9 cellular contexts compared by ENCODE assay signal in genomic region chr1:185439727-185440415, GRCh38.
DNase-seq lines count a peak whose midpoint lies in the region; ATAC-seq, FAIRE-seq and TF ChIP-seq lines count a peak whose summit lies in the region.
"Had no signal": no experiment of that assay in that cellular context is flagged by ENCODE, and none has a peak within 500 bp of the region (broad histone marks: within the 10 kb centered on the region; RNA-seq: fewer than 3 reads in every experiment).

No MANE protein-coding gene starts in this region.

- H3K27ac ChIP-seq in brain microvascular endothelial cell = no peak overlapping the region
- peak overlapping the region in 2 of 4 donors; percentile 31 to 34 for H3K27ac ChIP-seq in pancreas
- H3K27ac ChIP-seq: 22Rv1 had no signal

- no peak overlapping the region for H3K4me3 ChIP-seq in brain microvascular endothelial cell (ENCODE audit: low read depth, low read length)
- no peak overlapping the region for H3K4me3 ChIP-seq in pancreas

- intact Hi-C loops in pancreas (cut with DNase I) = no loop called here

- 78 to 81% methylated on average over 1 of the region's 1 CpG for WGBS in pancreas, 2 donors

- H3K27me3 ChIP-seq in brain microvascular endothelial cell (replicated peaks) = no peaks in the 10 kb centered on the region
- H3K27me3 ChIP-seq in pancreas = no peaks in the 10 kb centered on the region

- TF ChIP-seq CTCF in brain microvascular endothelial cell (IDR thresholded peaks at IDR 0.05; ENCODE audit: low read depth, low read length, missing control alignments) (no peak), pancreas (IDR thresholded peaks at IDR 0.05) (no peak)

- H3K4me1 ChIP-seq in pancreas = peaks cover 0 to 14% (median 0%) of the 10 kb centered on the region in 3 donors

- ATAC-seq in GM21737 (IDR thresholded peaks at IDR 0.05; ENCODE audit: unreplicated experiment) = peak; percentile 79
- ATAC-seq in pancreas = peak in 3 of 4 donors; percentile 20 to 86 (median 53)

- DNase-seq in DMS 273 (lab: John Stamatoyannopoulos, UW; ENCODE audit: unreplicated experiment) (peak; percentile 6), DMS 273 treated with DMSO at 0.1 percent for 48 hours (lab: John Stamatoyannopoulos, UW) (no peak), LHCN-M2 (ENCODE audit: low read depth) (peak; percentile 51), brain microvascular endothelial cell (peak; percentile 78), pancreas (no peak), NCI-H446 treated with DMSO at 0.1 percent for 48 hours (lab: John Stamatoyannopoulos, UW) (no peak), T-helper 9 cell (no peak)

- no peaks in the 10 kb centered on the region for H3K9me3 ChIP-seq in pancreas

- no peak for FAIRE-seq in pancreas (lab: Jason Lieb, UNC)

- in situ Hi-C loops in brain microvascular endothelial cell (cut with HindIII; ENCODE audit: low pct_ligation_motif_present, low sequenced_read_pairs) = no loop called here

- no peaks in the 10 kb centered on the region for H3K36me3 ChIP-seq in brain microvascular endothelial cell (replicated peaks)
- no peaks in the 10 kb centered on the region for H3K36me3 ChIP-seq in pancreas

Comparison
In these comparisons a context has a peak if more than half of its experiments do, and no peak if none do; other contexts are left out.
1. DNase-seq: peak in DMS 273 (single experiment), LHCN-M2 (single experiment) and brain microvascular endothelial cell (single experiment); none in DMS 273 treated with DMSO at 0.1 percent for 48 hours (single experiment), pancreas (0 of 6), NCI-H446 treated with DMSO at 0.1 percent for 48 hours (single experiment) and T-helper 9 cell (single experiment).